19 cellular contexts compared by ENCODE assay signal in genomic region chr13:33096886-33097610, GRCh38.
DNase-seq lines count a peak whose midpoint lies in the region; ATAC-seq and TF ChIP-seq lines count a peak whose summit lies in the region.
"Had no signal": no experiment of that assay in that cellular context is flagged by ENCODE, and none has a peak within 500 bp of the region (broad histone marks: within the 10 kb centered on the region; RNA-seq: fewer than 3 reads in every experiment).

No MANE protein-coding gene starts in this region.

- 70% methylated on average over 2 of the region's 2 CpGs for WGBS in SK-N-SH (ENCODE audit: low lambda C conversion rate)

- H4K20me1 ChIP-seq in SK-N-SH (ENCODE audit: insufficient read depth): no peaks in the 10 kb centered on the region

- peak; percentile 37 for DNase-seq in GM12865 (ENCODE audit: low read depth)
- peak; percentile 60 for DNase-seq in fibroblast of villous mesenchyme (ENCODE audit: low read depth)
- no peak for DNase-seq in coronary artery (ENCODE audit: low spot score)
- no peak for DNase-seq in SK-N-SH
- DNase-seq in uterus: no peak
- DNase-seq: COR-L47, GF-D8, KG1, NCI-H1105, NCI-H1694, NCI-H446 treated with DMSO at 0.1 percent for 48 hours, NCI-H748 treated with DMSO at 0.1 percent for 48 hours, PC-9 had no signal

- H3K4me3 ChIP-seq in GM12865 (ENCODE audit: low read depth, low read length): no peak overlapping the region
- no peak overlapping the region for H3K4me3 ChIP-seq in fibroblast of villous mesenchyme (ENCODE audit: low read depth, low read length)
- no peak overlapping the region for H3K4me3 ChIP-seq in coronary artery
- no peak overlapping the region for H3K4me3 ChIP-seq in SK-N-SH (ENCODE audit: low read depth in 2 of 2, low read length in 1 of 2)
- H3K4me3 ChIP-seq in uterus: no peak overlapping the region
- H3K4me3 ChIP-seq: A549, HAP-1, PC-9, SJSA1 had no signal

- no peak for TF ChIP-seq CTCF in GM12865 (IDR thresholded peaks at IDR 0.05; ENCODE audit: insufficient read depth, low read depth, low read length, missing control alignments)
- no peak for TF ChIP-seq CTCF in fibroblast of villous mesenchyme (IDR thresholded peaks at IDR 0.05; ENCODE audit: insufficient read depth, low read depth, low read length)
- no peak for TF ChIP-seq CTCF in coronary artery (IDR thresholded peaks at IDR 0.05)
- no peak for TF ChIP-seq CTCF in SK-N-SH (IDR thresholded peaks at IDR 0.05)
- no peak for TF ChIP-seq CTCF in uterus (IDR thresholded peaks at IDR 0.05)

- CTCF ChIA-PET in SK-N-SH (lab: Yijun Ruan, JAX): interaction anchor here (1.0 kb wide), 1 partner anchor 14 kb away, joined by 3 read pairs; no protein-coding TSS in a partner anchor

- no peak overlapping the region for H3K9ac ChIP-seq in SK-N-SH

- TF ChIP-seq EP300 in SK-N-SH (IDR thresholded peaks at IDR 0.05; ENCODE audit: borderline replicate concordance in 1 of 2, low read depth in 1 of 2, low read length in 1 of 2): no peak

- H2AFZ ChIP-seq in SK-N-SH (ENCODE audit: low read depth): no peak overlapping the region
- H2AFZ ChIP-seq: PC-9 had no signal

- H3K36me3 ChIP-seq in SK-N-SH (replicated peaks in 1 of 2; ENCODE audit: control insufficient read depth in 1 of 2, insufficient read depth in 2 of 2, low read length in 1 of 2): peaks cover 0 to 5% of the 10 kb centered on the region in 2 experiments
- no peaks in the 10 kb centered on the region for H3K36me3 ChIP-seq in uterus
- H3K36me3 ChIP-seq: HAP-1, SJSA1 had no signal

- H3K27me3 ChIP-seq in SK-N-SH (ENCODE audit: insufficient read depth) (no peaks in the 10 kb centered on the region), uterus (no peaks in the 10 kb centered on the region)
- H3K27me3 ChIP-seq: SJSA1 had no signal

- H3K4me2 ChIP-seq in SK-N-SH: no peak overlapping the region
- H3K4me2 ChIP-seq: A549, PC-9 had no signal

- H3F3A ChIP-seq in SK-N-SH (replicated peaks; ENCODE audit: insufficient read depth): no peaks in the 10 kb centered on the region

- H3K27ac ChIP-seq in coronary artery: no peak overlapping the region
- no peak overlapping the region for H3K27ac ChIP-seq in SK-N-SH (ENCODE audit: low read depth in 2 of 2, low read length in 1 of 2)
- H3K27ac ChIP-seq in uterus: no peak overlapping the region
- H3K27ac ChIP-seq: A549, PC-9, SJSA1 had no signal

- intact Hi-C loops in uterus (cut with DNase I; ENCODE audit: low total_unique reads): no loop called here

- H3K9me2 ChIP-seq in SK-N-SH: no peaks in the 10 kb centered on the region

- POLR2A ChIA-PET in SK-N-SH (lab: Yijun Ruan, JAX): no interaction called here

- no peak for TF ChIP-seq POLR2A in uterus (IDR thresholded peaks at IDR 0.05)

- ATAC-seq in GM18868 (IDR thresholded peaks at IDR 0.05; ENCODE audit: unreplicated experiment): peak; percentile 50
- ATAC-seq in HG03378 (IDR thresholded peaks at IDR 0.05; ENCODE audit: unreplicated experiment): peak; percentile 64
- ATAC-seq: A549, HepG2 had no signal

- H3K4me1 ChIP-seq in SK-N-SH (ENCODE audit: control insufficient read depth in 1 of 2, insufficient read depth in 2 of 2, low read depth in 1 of 2, low read length in 1 of 2) (no peaks in the 10 kb centered on the region), uterus (no peaks in the 10 kb centered on the region)
- H3K4me1 ChIP-seq: A549, SJSA1 had no signal

- H3K9me3 ChIP-seq in SK-N-SH: no peaks in the 10 kb centered on the region
- H3K9me3 ChIP-seq in uterus: no peaks in the 10 kb centered on the region
- H3K9me3 ChIP-seq: A549, HAP-1, SJSA1 had no signal

- no peak for TF ChIP-seq RAD21 in SK-N-SH (IDR thresholded peaks at IDR 0.05; ENCODE audit: low read length)

- no peaks in the 10 kb centered on the region for H3K79me2 ChIP-seq in SK-N-SH (ENCODE audit: insufficient read depth)

TF ChIP-seq in SK-N-SH, 30 proteins besides CTCF, POLR2A, EP300 and RAD21:
- TF ChIP-seq ZBTB33 (IDR thresholded peaks at IDR 0.05; ENCODE audit: borderline replicate concordance, low read depth) (no peak), MAX (IDR thresholded peaks at IDR 0.05; ENCODE audit: low read depth) (no peak), ELF1 (IDR thresholded peaks at IDR 0.05) (no peak), FOSL2 (IDR thresholded peaks at IDR 0.05; ENCODE audit: borderline replicate concordance, low read depth) (no peak), GATA2 (CRISPR knock-in tag; IDR thresholded peaks at IDR 0.05) (no peak), SIN3A (IDR thresholded peaks at IDR 0.05; ENCODE audit: borderline replicate concordance, low read depth, low read length) (no peak), TCF12 (IDR thresholded peaks at IDR 0.05) (no peak), SMC3 (IDR thresholded peaks at IDR 0.05; ENCODE audit: low read depth, low read length) (no peak), FOXJ3 (CRISPR knock-in tag; IDR thresholded peaks at IDR 0.05) (no peak), TEAD4 (IDR thresholded peaks at IDR 0.05; ENCODE audit: borderline replicate concordance, insufficient read depth) (no peak), NFIC (IDR thresholded peaks at IDR 0.05; ENCODE audit: borderline replicate concordance) (no peak), USF2 (IDR thresholded peaks at IDR 0.05; ENCODE audit: borderline replicate concordance, low read depth, low read length) (no peak)
TF ChIP-seq in SK-N-SH: peak in this region for 0.

Comparison
In these comparisons a context has a peak if more than half of its experiments do, and no peak if none do; other contexts are left out.
1. DNase-seq: peak in GM12865 (single experiment) and fibroblast of villous mesenchyme (single experiment); none in coronary artery (single experiment), SK-N-SH (single experiment) and uterus (0 of 2).